ENCODE assay signal across 11 cellular contexts in the genomic region with DNA sequence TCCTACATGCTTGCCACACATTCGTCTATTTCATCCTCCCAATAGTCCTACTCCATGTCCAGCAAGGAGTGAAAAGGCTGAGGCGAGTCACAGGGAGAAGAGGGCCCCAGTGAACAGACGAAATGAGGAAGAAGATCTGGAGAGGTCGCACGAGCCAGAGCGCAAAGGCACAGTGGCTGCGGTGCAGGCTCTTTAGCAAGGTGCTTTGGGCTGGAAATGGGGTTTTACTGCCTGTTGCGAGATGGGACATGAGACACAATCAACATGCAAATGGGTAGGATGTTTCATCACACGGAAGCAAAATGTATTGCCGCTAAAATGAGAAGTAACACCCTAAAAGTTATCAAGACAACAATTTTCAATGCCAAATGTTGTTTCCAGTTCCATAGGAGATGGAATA. TPM values are rescaled to one million over a fixed set of nuclear protein-coding genes. Genes with fewer than 3 reads are reported as not detected.
"Had no signal": no experiment of that assay in that cellular context is flagged by ENCODE, and none has a peak within 500 bp of the region (broad histone marks: within the 10 kb centered on the region; RNA-seq: fewer than 3 reads in every experiment).

No MANE protein-coding gene starts in this region.

RNA-seq across cellular contexts. Expression of a gene that starts 35.7 kb away (rescaled TPM):
- total RNA-seq: activated CD4-positive, alpha-beta T cell treated with anti-CD3 and anti-CD28 coated beads, Interleukin-2, amount 10 ng/mL, durations not matched to agents 7 days and 5 days; activated CD8-positive, alpha-beta T cell treated with anti-CD3 and anti-CD28 coated beads, Interleukin-2, amount 10 ng/mL, durations not matched to agents 7 days and 5 days; activated T-helper 2 cell treated with anti-CD3 and anti-CD28 coated beads, Interferon-gamma antibody, Interleukin-2, Interleukin-4, amounts not matched to agents 10 μg/mL and 5 μg/mL and 100 μg/mL, durations not matched to agents 14 hours and 24 hours and 36 hours; ascending aorta; cardiac muscle cell; chondrocyte; M059J; Right ventricle myocardium superior; SJSA1; T-helper 1 cell treated with Interleukin-12 subunit alpha and Interleukin-12 subunit beta and Interleukin-4 antibody, amounts not matched to agents 30 ng/mL and 1 ng/mL, for 36 hours; T-helper 2 cell treated with Interferon-gamma antibody and Interleukin-4, amounts not matched to agents 100 ng/mL and 5 ng/mL, for 36 hours had no signal
